Comparison of ENCODE assay signal across 11 cellular contexts in genomic region chr7:139696547-139696946, GRCh38.
DNase-seq lines count a peak whose midpoint lies in the region; ATAC-seq and TF ChIP-seq lines count a peak whose summit lies in the region.
"Had no signal": no experiment of that assay in that cellular context is flagged by ENCODE, and none has a peak within 500 bp of the region (broad histone marks: within the 10 kb centered on the region; RNA-seq: fewer than 3 reads in every experiment).

No MANE protein-coding gene starts in this region.

- H3K4me2 ChIP-seq in BLaER1 treated with 17β-estradiol and CSF1 and Interleukin-3, amounts not matched to agents 10 nM and 100 nM: peak overlapping the region; percentile 65 to 81 (median 73)

- peaks cover 3 to 100% (median 71%) of the 10 kb centered on the region in 11 experiments; a peak in 21 of 22 replicates for H4K20me1 ChIP-seq in BLaER1 treated with 17β-estradiol and CSF1 and Interleukin-3, amounts not matched to agents 10 nM and 100 nM

- no peak overlapping the region for H3K4me3 ChIP-seq in BLaER1 treated with 17β-estradiol and CSF1 and Interleukin-3, amounts not matched to agents 10 nM and 100 nM
- H3K4me3 ChIP-seq in A673 (ENCODE audit: low read depth, low read length, poor library complexity, severe bottlenecking): no peak overlapping the region

- peaks cover 34% of the 10 kb centered on the region for H3K4me1 Mint-ChIP-seq in activated naive CD8-positive, alpha-beta T cell treated with anti-CD3 and anti-CD28 coated beads, Interleukin-2, amount 50 U/mL, for 24 hours

- H3K9ac ChIP-seq in BLaER1 treated with 17β-estradiol and CSF1 and Interleukin-3, amounts not matched to agents 10 nM and 100 nM: 0 out of 22 replicates have a peak overlapping the region, but pooled peaks of 1 of the 11 experiments have one; percentile 19

- no peaks in the 10 kb centered on the region for H3K9me3 Mint-ChIP-seq in activated naive CD8-positive, alpha-beta T cell treated with anti-CD3 and anti-CD28 coated beads, Interleukin-2, amount 50 U/mL, for 24 hours

- H3K4me3 Mint-ChIP-seq in activated naive CD8-positive, alpha-beta T cell treated with anti-CD3 and anti-CD28 coated beads, Interleukin-2, amount 50 U/mL, for 24 hours: no peak overlapping the region

- CTCF ChIA-PET in A673 (lab: Charles Lee): no interaction called here

- H3K4me1 ChIP-seq in BLaER1 treated with 17β-estradiol and CSF1 and Interleukin-3, amounts not matched to agents 10 nM and 100 nM: peaks cover 61 to 80% (median 71%) of the 10 kb centered on the region in 10 experiments
- H3K4me1 ChIP-seq in A673 (ENCODE audit: insufficient read depth, low read length, poor library complexity, severe bottlenecking): no peaks in the 10 kb centered on the region

- H3K36me3 Mint-ChIP-seq in activated naive CD8-positive, alpha-beta T cell treated with anti-CD3 and anti-CD28 coated beads, Interleukin-2, amount 50 U/mL, for 24 hours (ENCODE audit: low read depth): peaks cover 17% of the 10 kb centered on the region

- BruUV-seq in A673 (replicated peaks; lab: Mats Ljungman, UMichigan): no TSS peak

- H3K27ac ChIP-seq in BLaER1 treated with 17β-estradiol and CSF1 and Interleukin-3, amounts not matched to agents 10 nM and 100 nM: peak overlapping the region in 3 of 11 experiments; percentile 9 to 30 (median 18); a peak in 3 of 22 replicates
- H3K27ac ChIP-seq in A673 (ENCODE audit: low read depth, low read length, poor library complexity, severe bottlenecking): no peak overlapping the region

- ATAC-seq in GM18861 (IDR thresholded peaks at IDR 0.05; ENCODE audit: unreplicated experiment) (peak; percentile 40), HG03342 (IDR thresholded peaks at IDR 0.05; ENCODE audit: unreplicated experiment) (peak; percentile 60), GM19397 (IDR thresholded peaks at IDR 0.05; ENCODE audit: unreplicated experiment) (no peak)
- ATAC-seq in activated naive CD8-positive, alpha-beta T cell treated with anti-CD3 and anti-CD28 coated beads, Interleukin-2, amount 50 U/mL, for 24 hours: peak; percentile 88

- DNase-seq in activated naive CD8-positive, alpha-beta T cell treated with anti-CD3 and anti-CD28 coated beads, Interleukin-2, amount 50 U/mL, for 24 hours: no peak
- DNase-seq in A673 (ENCODE audit: low spot score): no peak
- DNase-seq in ecto neural progenitor cell (ENCODE audit: low spot score): no peak
- DNase-seq in AG08396 (ENCODE audit: low spot score): no peak
- DNase-seq: anterior cingulate cortex, DMS79, NCI-H2227 treated with DMSO at 0.1 percent for 48 hours had no signal

- no peaks in the 10 kb centered on the region for H3K27me3 Mint-ChIP-seq in activated naive CD8-positive, alpha-beta T cell treated with anti-CD3 and anti-CD28 coated beads, Interleukin-2, amount 50 U/mL, for 24 hours

- no peaks in the 10 kb centered on the region for H3K27me3 ChIP-seq in BLaER1 treated with 17β-estradiol and CSF1 and Interleukin-3, amounts not matched to agents 10 nM and 100 nM
- H3K27me3 ChIP-seq in A673 (replicated peaks; ENCODE audit: insufficient read depth, low read depth, low read length, poor library complexity): no peaks in the 10 kb centered on the region

- intact Hi-C loops in A673 (cut with micrococcal nuclease; ENCODE audit: unreplicated experiment): no loop called here

- peaks cover 12 to 87% (median 65%) of the 10 kb centered on the region in 11 experiments; a peak in 21 of 22 replicates for H3K36me3 ChIP-seq in BLaER1 treated with 17β-estradiol and CSF1 and Interleukin-3, amounts not matched to agents 10 nM and 100 nM
- H3K36me3 ChIP-seq in A673 (ENCODE audit: insufficient read depth, low read length, poor library complexity, severe bottlenecking): no peaks in the 10 kb centered on the region

- peak overlapping the region; percentile 64 for H3K27ac Mint-ChIP-seq in activated naive CD8-positive, alpha-beta T cell treated with anti-CD3 and anti-CD28 coated beads, Interleukin-2, amount 50 U/mL, for 24 hours

- H3K9me3 ChIP-seq in BLaER1 treated with 17β-estradiol and CSF1 and Interleukin-3, amounts not matched to agents 10 nM and 100 nM (replicated peaks in 1 of 11): no peaks in the 10 kb centered on the region
- no peaks in the 10 kb centered on the region for H3K9me3 ChIP-seq in A673 (ENCODE audit: low read depth, low read length, poor library complexity, severe bottlenecking)

- TF ChIP-seq CTCF in A673 (conservative IDR thresholded peaks at IDR 0.05; ENCODE audit: low read depth, low read length): no peak

- POLR2A ChIA-PET in A673 (lab: Charles Lee; ENCODE audit: low non-redundant PET): no interaction called here
